ENCODE assay signal across 13 cellular contexts in the genomic region with DNA sequence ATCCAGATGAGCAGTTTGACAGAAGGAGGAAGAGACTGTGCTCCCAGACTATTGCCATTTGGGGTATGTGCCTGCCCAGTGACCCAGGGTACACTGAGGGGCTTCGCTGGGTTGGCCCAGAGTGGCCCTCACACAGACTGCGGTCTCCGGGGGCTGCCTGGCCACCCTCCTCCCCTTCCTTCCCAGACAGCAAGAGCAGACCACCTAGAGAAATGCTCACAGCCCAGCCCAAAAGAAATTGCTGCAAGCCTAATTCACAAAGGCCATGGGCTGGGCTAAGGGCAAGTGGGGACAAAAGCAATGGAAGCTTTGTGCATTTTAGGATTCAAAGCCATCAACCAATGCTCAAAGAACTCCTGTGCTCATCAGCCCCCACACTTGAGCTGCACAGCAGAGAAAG.
DNase-seq lines count a peak whose midpoint lies in the region; ATAC-seq and TF ChIP-seq lines count a peak whose summit lies in the region.
"Had no signal": no experiment of that assay in that cellular context is flagged by ENCODE, and none has a peak within 500 bp of the region (broad histone marks: within the 10 kb centered on the region; RNA-seq: fewer than 3 reads in every experiment).

No MANE protein-coding gene starts in this region.

- TF ChIP-seq EP300 in sigmoid colon (IDR thresholded peaks at IDR 0.05): no peak

- peak overlapping the region; percentile 23 for H3K9ac ChIP-seq in HUES6 (ENCODE audit: low read length)

- H3K4me1 ChIP-seq in HUES6 (ENCODE audit: control insufficient read depth, insufficient read depth, low read length): peaks cover 80% of the 10 kb centered on the region
- peaks cover 75% of the 10 kb centered on the region for H3K4me1 ChIP-seq in mesodermal cell (ENCODE audit: control insufficient read depth, insufficient read depth, low read length, poor library complexity, severe bottlenecking)
- peaks cover 0 to 21% (median 7%) of the 10 kb centered on the region in 4 donors for H3K4me1 ChIP-seq in sigmoid colon

- no peaks in the 10 kb centered on the region for H3K36me3 ChIP-seq in HUES6 (ENCODE audit: control insufficient read depth, insufficient read depth, low read length)
- H3K36me3 ChIP-seq in WERI-Rb-1: no peaks in the 10 kb centered on the region
- no peaks in the 10 kb centered on the region for H3K36me3 ChIP-seq in mesodermal cell (ENCODE audit: control insufficient read depth, insufficient read depth, low read length)
- no peaks in the 10 kb centered on the region for H3K36me3 ChIP-seq in sigmoid colon
- H3K36me3 ChIP-seq: HAP-1 had no signal

- DNase-seq in WERI-Rb-1 (no peak), sigmoid colon (no peak), NCI-H1417 treated with DMSO at 0.1 percent for 48 hours (lab: John Stamatoyannopoulos, UW) (no peak)
- no peak for DNase-seq in activated CD4-positive, alpha-beta T cell treated with anti-CD3 and anti-CD28 coated beads for 48 hours
- DNase-seq: ACHN, AML-193, NCI-H2029, NCI-H774 had no signal

- H3K9me3 ChIP-seq in HUES6 (ENCODE audit: control insufficient read depth, insufficient read depth, low read depth, low read length) (no peaks in the 10 kb centered on the region), WERI-Rb-1 (ENCODE audit: severe bottlenecking) (no peaks in the 10 kb centered on the region), mesodermal cell (ENCODE audit: control insufficient read depth, low read length) (no peaks in the 10 kb centered on the region), sigmoid colon (no peaks in the 10 kb centered on the region)
- H3K9me3 ChIP-seq: HAP-1 had no signal

- ATAC-seq in GM19395 (IDR thresholded peaks at IDR 0.05; ENCODE audit: unreplicated experiment) (no peak), GM21360 (IDR thresholded peaks at IDR 0.05; ENCODE audit: unreplicated experiment) (no peak)

- H3K27ac ChIP-seq in HUES6 (ENCODE audit: low read depth, low read length) (peak overlapping the region; percentile 64; the same call in 1 of the 2 replicates), WERI-Rb-1 (peak overlapping the region; percentile 15), mesodermal cell (ENCODE audit: low read depth, low read length, severe bottlenecking) (peak overlapping the region; percentile 67), sigmoid colon (peak overlapping the region in 3 of 4 donors; percentile 28 to 33 (median 29))

- TF ChIP-seq CTCF in WERI-Rb-1 (IDR thresholded peaks at IDR 0.05; ENCODE audit: low read depth, low read length) (no peak), sigmoid colon (IDR thresholded peaks at IDR 0.05) (no peak)

- H3K4me3 ChIP-seq in HUES6 (ENCODE audit: low read depth, low read length): no peak overlapping the region
- H3K4me3 ChIP-seq in WERI-Rb-1 (ENCODE audit: low read depth, low read length): no peak overlapping the region
- no peak overlapping the region for H3K4me3 ChIP-seq in mesodermal cell (ENCODE audit: extremely low read depth, insufficient read depth, low read length, poor library complexity, severe bottlenecking)
- no peak overlapping the region for H3K4me3 ChIP-seq in sigmoid colon
- H3K4me3 ChIP-seq: HAP-1 had no signal

- no peak for TF ChIP-seq POLR2A in sigmoid colon (IDR thresholded peaks at IDR 0.05)

- intact Hi-C loops in sigmoid colon (cut with DNase I): no loop called here

- 76% methylated on average over 3 of the region's 3 CpGs; no CpG with 5 or more reads in 1 of the 2 experiments for WGBS in mesodermal cell (ENCODE audit: insufficient coverage in 2 of 2), 2 experiments
- 95 to 97% methylated on average over 3 of the region's 3 CpGs for WGBS in sigmoid colon, 2 donors

- H3K27me3 ChIP-seq in HUES6 (ENCODE audit: control insufficient read depth, insufficient read depth, low read length) (no peaks in the 10 kb centered on the region), WERI-Rb-1 (ENCODE audit: insufficient read depth, low read depth, severe bottlenecking) (no peaks in the 10 kb centered on the region), sigmoid colon (no peaks in the 10 kb centered on the region)

Comparison
In these comparisons a context has a peak if more than half of its experiments do, and no peak if none do; other contexts are left out.
1. H3K27ac ChIP-seq: peak in every context shown above with its lines; median percentile 67 in mesodermal cell; 64 in HUES6; 29 in sigmoid colon; 15 in WERI-Rb-1.